7 cellular contexts compared by ENCODE assay signal in genomic region chr4:49102344-49102898, GRCh38.
A peak's percentile ranks its signal among the peaks of the same experiment; 100 is the strongest.
DNase-seq lines count a peak whose midpoint lies in the region; ATAC-seq, FAIRE-seq and TF ChIP-seq lines count a peak whose summit lies in the region.
"Not testable (repeated sequence)": the region's sequence is repeated elsewhere in the genome, so short reads cannot be mapped to it uniquely, and the experiment has no call there.

No MANE protein-coding gene starts in this region.

- not testable (repeated sequence) for H3K9ac ChIP-seq in IMR-90 (ENCODE audit: low read depth, low read length); GM12878 (ENCODE audit: control insufficient read depth, insufficient read depth, low read length)

- H3K9me3 ChIP-seq in IMR-90 (ENCODE audit: control insufficient read depth, insufficient read depth, low read length) (peaks cover 29% of the 10 kb centered on the region), heart left ventricle (peaks cover 0 to 83% (median 57%) of the 10 kb centered on the region in 12 donors)
- H3K9me3 ChIP-seq in GM12878 (replicated peaks; ENCODE audit: control insufficient read depth, insufficient read depth, low read length), result not testable (repeated sequence)

- H3K27me3 Mint-ChIP-seq in natural killer cell (ENCODE audit: low read depth in 2 of 2), result not testable (repeated sequence)

- not testable (repeated sequence) for H3K27ac Mint-ChIP-seq in natural killer cell

- not testable (repeated sequence) for H3K56ac ChIP-seq in IMR-90 (ENCODE audit: extremely low read depth, insufficient read depth, low read length)

- RAD21 ChIA-PET in GM12878 (lab: Charles Lee; ENCODE audit: unreplicated experiment), result not testable (repeated sequence)

- H3K18ac ChIP-seq in IMR-90 (ENCODE audit: low read depth, low read length), result not testable (repeated sequence)

- H3K4me1 Mint-ChIP-seq in natural killer cell, result not testable (repeated sequence)

- H3K4me1 ChIP-seq in IMR-90 (ENCODE audit: control insufficient read depth, insufficient read depth, low read length); GM12878 (ENCODE audit: control insufficient read depth, insufficient read depth, low read length); heart left ventricle: not testable (repeated sequence)

- H2BK5ac ChIP-seq in IMR-90 (ENCODE audit: low read depth, low read length, poor library complexity, severe bottlenecking), result peak overlapping the region; percentile 42

- H4K20me1 ChIP-seq in IMR-90 (ENCODE audit: insufficient read depth, low read length); GM12878 (ENCODE audit: control insufficient read depth, insufficient read depth): not testable (repeated sequence)

- not testable (repeated sequence) for FAIRE-seq in GM12878 (lab: Jason Lieb, UNC)

- not testable (repeated sequence) for H2BK120ac ChIP-seq in IMR-90 (ENCODE audit: low read depth, low read length)

- H3K9me1 ChIP-seq in IMR-90 (ENCODE audit: insufficient read depth, low read length), result not testable (repeated sequence)

- H2BK20ac ChIP-seq in IMR-90 (ENCODE audit: low read depth, low read length), result not testable (repeated sequence)

- DNase-seq in IMR-90, result peak; percentile 50
- DNase-seq in GM12878 (ENCODE audit: low read depth, low spot score); heart left ventricle; natural killer cell: not testable (repeated sequence)

- not testable (repeated sequence) for TF ChIP-seq RAD21 in IMR-90 (IDR thresholded peaks at IDR 0.05; ENCODE audit: low read length); GM12878 (IDR thresholded peaks at IDR 0.05; ENCODE audit: insufficient read depth, low read depth, low read length)

- CTCF ChIA-PET in IMR-90 (lab: Yijun Ruan, JAX); GM12878 (lab: Yijun Ruan, JAX): not testable (repeated sequence)

- H2AK5ac ChIP-seq in IMR-90 (ENCODE audit: low read depth, low read length), result not testable (repeated sequence)

- not testable (repeated sequence) for H3K27me3 ChIP-seq in IMR-90 (ENCODE audit: control insufficient read depth, insufficient read depth, low read length); GM12878 (replicated peaks in 1 of 2; ENCODE audit: control insufficient read depth in 2 of 2, insufficient read depth in 2 of 2, low read length in 1 of 2); heart left ventricle

- H3K9me3 Mint-ChIP-seq in natural killer cell, result peaks cover 73% of the 10 kb centered on the region in 2 donors

- not testable (repeated sequence) for H3K36me3 Mint-ChIP-seq in natural killer cell

- not testable (repeated sequence) for H4K8ac ChIP-seq in IMR-90 (ENCODE audit: low read depth in 2 of 2, low read length in 2 of 2)

- not testable (repeated sequence) for H3K4ac ChIP-seq in IMR-90 (ENCODE audit: low read depth, low read length)

- H3K4me2 ChIP-seq in IMR-90 (ENCODE audit: low read depth, low read length); GM12878 (ENCODE audit: control insufficient read depth, insufficient read depth): not testable (repeated sequence)

- H3K79me2 ChIP-seq in GM12878 (ENCODE audit: control insufficient read depth, insufficient read depth, low read length), result not testable (repeated sequence)

- not testable (repeated sequence) for TF ChIP-seq POLR2A in IMR-90 (IDR thresholded peaks at IDR 0.05; ENCODE audit: low read depth, low read length); GM12878 (IDR thresholded peaks at IDR 0.05; ENCODE audit: low read depth, low read length); heart left ventricle (IDR thresholded peaks at IDR 0.05)

- POLR2A ChIA-PET in IMR-90 (lab: Charles Lee; ENCODE audit: unreplicated experiment); GM12878 (lab: Charles Lee): not testable (repeated sequence)

- not testable (repeated sequence) for H3K36me3 ChIP-seq in IMR-90 (ENCODE audit: control insufficient read depth, insufficient read depth, low read length); GM12878 (ENCODE audit: control insufficient read depth in 2 of 2, insufficient read depth in 2 of 2, low read length in 1 of 2); heart left ventricle

- H2AFZ ChIP-seq in IMR-90 (replicated peaks; ENCODE audit: low read length, poor library complexity); GM12878 (ENCODE audit: control insufficient read depth, low read depth, low read length): not testable (repeated sequence)

- intact Hi-C loops in IMR-90 (cut with micrococcal nuclease); GM12878 (cut with micrococcal nuclease; ENCODE audit: unreplicated experiment); natural killer cell (cut with micrococcal nuclease): not testable (repeated sequence)
- intact Hi-C loops in heart left ventricle (cut with DNase I), result loop anchor here in 4 of 10 donors (2.0 to 10.0 kb wide), 2 partner anchors 18 to 52 kb away; no protein-coding TSS in a partner anchor

- not testable (repeated sequence) for H3K27ac ChIP-seq in IMR-90 (ENCODE audit: insufficient read depth, low read length); GM12878 (ENCODE audit: control insufficient read depth, insufficient read depth); heart left ventricle

- H3K14ac ChIP-seq in IMR-90 (replicated peaks; ENCODE audit: low read depth, low read length), result not testable (repeated sequence)

- not testable (repeated sequence) for H2AK9ac ChIP-seq in IMR-90 (replicated peaks; ENCODE audit: low read depth, low read length, poor library complexity)

- H3K23ac ChIP-seq in IMR-90 (ENCODE audit: low read depth, low read length), result not testable (repeated sequence)

- not testable (repeated sequence) for H4K5ac ChIP-seq in IMR-90 (ENCODE audit: low read depth, low read length)

- H3K79me1 ChIP-seq in IMR-90 (ENCODE audit: low read depth in 1 of 2, low read length in 2 of 2), result not testable (repeated sequence)

- not testable (repeated sequence) for BruUV-seq in IMR-90 (replicated peaks; lab: Mats Ljungman, UMichigan); GM12878 (replicated peaks; lab: Mats Ljungman, UMichigan)

- not testable (repeated sequence) for H2BK15ac ChIP-seq in IMR-90 (ENCODE audit: low read depth, low read length)

- WGBS in IMR-90 (ENCODE audit: extremely low coverage in 2 of 2, insufficient read length in 1 of 2), 2 experiments, result 48 to 100% methylated on average over 1 to 9 of the region's 9 CpGs
- WGBS in GM12878 (ENCODE audit: insufficient coverage, insufficient replicate concordance, low lambda C conversion rate, missing lambda C conversion rate), result 24% methylated on average over 9 of the region's 9 CpGs
- 49 to 66% (median 61%) methylated on average over 9 of the region's 9 CpGs for WGBS in heart left ventricle, 4 donors

- not testable (repeated sequence) for H4K91ac ChIP-seq in IMR-90 (ENCODE audit: insufficient read depth, low read depth, low read length)

- peak; percentile 33 for ATAC-seq in GM19035 (IDR thresholded peaks at IDR 0.05; ENCODE audit: unreplicated experiment)
- peak; percentile 28 for ATAC-seq in GM21786 (IDR thresholded peaks at IDR 0.05; ENCODE audit: unreplicated experiment)
- peak; percentile 34 for ATAC-seq in HG03064 (IDR thresholded peaks at IDR 0.05; ENCODE audit: low read depth, unreplicated experiment)
- peak; percentile 30 for ATAC-seq in IMR-90 (ENCODE audit: low read depth)
- peak; percentile 23; the same call in 1 of the 3 replicates for ATAC-seq in GM12878
- peak; percentile 31 to 57 (median 56) for ATAC-seq in heart left ventricle
- peak; percentile 20 to 60 (median 37) for ATAC-seq in natural killer cell

- not testable (repeated sequence) for TF ChIP-seq EP300 in GM12878 (IDR thresholded peaks at IDR 0.05; ENCODE audit: borderline replicate concordance in 1 of 2, control insufficient read depth in 1 of 2, low read depth in 2 of 2, low read length in 2 of 2)

- dilution Hi-C loops in IMR-90 (cut with HindIII; ENCODE audit: low sequenced_read_pairs, unreplicated experiment), result not testable (repeated sequence)

- SMC1A ChIA-PET in GM12878 (lab: Charles Lee; ENCODE audit: uncharacterized antibody, unreplicated experiment), result not testable (repeated sequence)

- in situ Hi-C loops in IMR-90 (cut with MboI; ENCODE audit: low sequenced_read_pairs); GM12878 (cut with MboI): not testable (repeated sequence)

- H3K4me3 Mint-ChIP-seq in natural killer cell, result not testable (repeated sequence)

- H3K4me3 ChIP-seq in IMR-90 (ENCODE audit: insufficient read depth, low read depth, low read length); GM12878; heart left ventricle: not testable (repeated sequence)

- not testable (repeated sequence) for TF ChIP-seq CTCF in IMR-90 (conservative IDR thresholded peaks at IDR 0.05; ENCODE audit: low read depth, low read length); GM12878 (IDR thresholded peaks at IDR 0.05 in 2 of 3, conservative IDR thresholded peaks at IDR 0.05 in 1 of 3; ENCODE audit: control insufficient read depth in 2 of 3, extremely low read depth in 1 of 3, insufficient read depth in 1 of 3, low read depth in 3 of 3, low read length in 3 of 3); heart left ventricle (IDR thresholded peaks at IDR 0.05); natural killer cell (IDR thresholded peaks at IDR 0.05)
